Comparison of ENCODE assay signal across 1 cellular context in genomic region chr2:175167792-175168563, GRCh38.
A peak's percentile ranks its signal among the peaks of the same experiment; 100 is the strongest.
TF ChIP-seq lines count a peak whose summit lies in the region.

TSS of gene ATF2 (minus strand) at chr2:175168203. CDS start at chr2:175136443, 31,760 bp downstream.

TF ChIP-seq in HEK293, 187 proteins besides CTCF, POLR2A, EP300 and RAD21 (continued from another document and continues in another):
- TF ChIP-seq ZNF362 (tag by site-specific recombination; IDR thresholded peaks at IDR 0.05), result no peak
- 0 out of 2 replicates have a peak, but pooled peaks have one; percentile 19 for TF ChIP-seq HIC1 (tag by site-specific recombination; IDR thresholded peaks at IDR 0.05)
- no peak for TF ChIP-seq ZNF510 (tag by site-specific recombination; IDR thresholded peaks at IDR 0.05; ENCODE audit: insufficient replicate concordance)
- TF ChIP-seq ZNF701 (tag by site-specific recombination; IDR thresholded peaks at IDR 0.05), result no peak
- TF ChIP-seq ZBTB8A (tag by site-specific recombination; IDR thresholded peaks at IDR 0.05), result peak; percentile 96
- peak; percentile 16; the same call in 1 of the 2 replicates for TF ChIP-seq ZNF664 (tag by site-specific recombination; IDR thresholded peaks at IDR 0.05)
- no peak for TF ChIP-seq ZNF214 (tag by site-specific recombination; IDR thresholded peaks at IDR 0.05; ENCODE audit: borderline replicate concordance)
- no peak for TF ChIP-seq ZNF157 (tag by site-specific recombination; IDR thresholded peaks at IDR 0.05)
- TF ChIP-seq ZBTB26 (tag by site-specific recombination; optimal IDR thresholded peaks at IDR 0.05), result peak; percentile 44
- 0 out of 2 replicates have a peak, but pooled peaks have one; percentile 16 for TF ChIP-seq GLIS1 (tag by site-specific recombination; IDR thresholded peaks at IDR 0.05)
- no peak for TF ChIP-seq ZNF239 (tag by site-specific recombination; IDR thresholded peaks at IDR 0.05)
- TF ChIP-seq SP3 (tag by site-specific recombination; IDR thresholded peaks at IDR 0.05), result peak; percentile 93
- TF ChIP-seq ZBTB7A (tag by site-specific recombination; IDR thresholded peaks at IDR 0.05; ENCODE audit: low read depth), result no peak
- TF ChIP-seq IKZF3 (tag by site-specific recombination; IDR thresholded peaks at IDR 0.05), result peak; percentile 44; the same call in 1 of the 2 replicates
- peak; percentile 90 for TF ChIP-seq ZNF76 (tag by site-specific recombination; IDR thresholded peaks at IDR 0.05; ENCODE audit: borderline replicate concordance, low read depth)
- TF ChIP-seq ZNF585B (tag by site-specific recombination; IDR thresholded peaks at IDR 0.05), result no peak
- 0 out of 2 replicates have a peak, but pooled peaks have one; percentile 43 for TF ChIP-seq ZNF10 (tag by site-specific recombination; IDR thresholded peaks at IDR 0.05)
- no peak for TF ChIP-seq ZNF624 (tag by site-specific recombination; IDR thresholded peaks at IDR 0.05)
- no peak for TF ChIP-seq ZNF433 (tag by site-specific recombination; IDR thresholded peaks at IDR 0.05; ENCODE audit: low read depth)
- no peak for TF ChIP-seq ZNF830 (tag by site-specific recombination; IDR thresholded peaks at IDR 0.05; ENCODE audit: low read depth)
- 0 out of 2 replicates have a peak, but pooled peaks have one; percentile 10 for TF ChIP-seq ZNF645 (tag by site-specific recombination; IDR thresholded peaks at IDR 0.05)
- no peak for TF ChIP-seq ZNF184 (tag by site-specific recombination; IDR thresholded peaks at IDR 0.05)
- TF ChIP-seq ZNF514 (tag by site-specific recombination; IDR thresholded peaks at IDR 0.05), result no peak
- no peak for TF ChIP-seq ZNF560 (tag by site-specific recombination; IDR thresholded peaks at IDR 0.05; ENCODE audit: borderline replicate concordance)
- TF ChIP-seq ZNF423 (tag by site-specific recombination; IDR thresholded peaks at IDR 0.05), result no peak
- TF ChIP-seq ZNF48 (tag by site-specific recombination; IDR thresholded peaks at IDR 0.05), result no peak
- no peak for TF ChIP-seq ZNF112 (tag by site-specific recombination; IDR thresholded peaks at IDR 0.05)
- TF ChIP-seq PATZ1 (tag by site-specific recombination; IDR thresholded peaks at IDR 0.05), result peak; percentile 82
- TF ChIP-seq SCRT1 (tag by site-specific recombination; IDR thresholded peaks at IDR 0.05; ENCODE audit: borderline replicate concordance), result no peak
- peak; percentile 23; the same call in 1 of the 2 replicates for TF ChIP-seq KLF1 (tag by site-specific recombination; IDR thresholded peaks at IDR 0.05)
- peak; percentile 94 for TF ChIP-seq OVOL3 (tag by site-specific recombination; IDR thresholded peaks at IDR 0.05)
- no peak for TF ChIP-seq ZNF549 (tag by site-specific recombination; IDR thresholded peaks at IDR 0.05)
- no peak for TF ChIP-seq ZNF398 (tag by site-specific recombination; IDR thresholded peaks at IDR 0.05)
- no peak for TF ChIP-seq SETDB1 (IDR thresholded peaks at IDR 0.05; ENCODE audit: insufficient read length, low read length)
- TF ChIP-seq REPIN1 (tag by site-specific recombination; IDR thresholded peaks at IDR 0.05; ENCODE audit: low read depth), result no peak
- no peak for TF ChIP-seq ZNF747 (tag by site-specific recombination; IDR thresholded peaks at IDR 0.05)
- TF ChIP-seq ZNF785 (tag by site-specific recombination; IDR thresholded peaks at IDR 0.05), result no peak
- no peak for TF ChIP-seq ZNF530 (tag by site-specific recombination; IDR thresholded peaks at IDR 0.05; ENCODE audit: low read depth)
- TF ChIP-seq TSHZ1 (tag by site-specific recombination; IDR thresholded peaks at IDR 0.05; ENCODE audit: borderline replicate concordance), result no peak
- TF ChIP-seq ZNF2 (tag by site-specific recombination; IDR thresholded peaks at IDR 0.05), result peak; percentile 86; the same call in 1 of the 2 replicates
- no peak for TF ChIP-seq ZNF404 (tag by site-specific recombination; IDR thresholded peaks at IDR 0.05)
- TF ChIP-seq GFI1B (tag by site-specific recombination; IDR thresholded peaks at IDR 0.05), result no peak
- TF ChIP-seq ZNF335 (tag by site-specific recombination; conservative IDR thresholded peaks at IDR 0.05), result peak; percentile 83
- TF ChIP-seq ZNF654 (tag by site-specific recombination; IDR thresholded peaks at IDR 0.05; ENCODE audit: low read depth), result no peak
- TF ChIP-seq ZFP41 (tag by site-specific recombination; IDR thresholded peaks at IDR 0.05; ENCODE audit: borderline replicate concordance), result no peak
- no peak for TF ChIP-seq ZNF670 (tag by site-specific recombination; IDR thresholded peaks at IDR 0.05; ENCODE audit: low read depth)
- TF ChIP-seq ZNF341 (tag by site-specific recombination; IDR thresholded peaks at IDR 0.05; ENCODE audit: low read depth), result peak; percentile 76
- TF ChIP-seq ZIC2 (tag by site-specific recombination; IDR thresholded peaks at IDR 0.05), result peak; percentile 28; the same call in 1 of the 2 replicates
- no peak for TF ChIP-seq ZNF121 (tag by site-specific recombination; IDR thresholded peaks at IDR 0.05)
- TF ChIP-seq ZNF175 (tag by site-specific recombination; IDR thresholded peaks at IDR 0.05), result no peak
- peak; percentile 18; the same call in 1 of the 2 replicates for TF ChIP-seq ZNF394 (tag by site-specific recombination; IDR thresholded peaks at IDR 0.05; ENCODE audit: borderline replicate concordance)
